8 cellular contexts compared by ENCODE assay signal in the genomic region with DNA sequence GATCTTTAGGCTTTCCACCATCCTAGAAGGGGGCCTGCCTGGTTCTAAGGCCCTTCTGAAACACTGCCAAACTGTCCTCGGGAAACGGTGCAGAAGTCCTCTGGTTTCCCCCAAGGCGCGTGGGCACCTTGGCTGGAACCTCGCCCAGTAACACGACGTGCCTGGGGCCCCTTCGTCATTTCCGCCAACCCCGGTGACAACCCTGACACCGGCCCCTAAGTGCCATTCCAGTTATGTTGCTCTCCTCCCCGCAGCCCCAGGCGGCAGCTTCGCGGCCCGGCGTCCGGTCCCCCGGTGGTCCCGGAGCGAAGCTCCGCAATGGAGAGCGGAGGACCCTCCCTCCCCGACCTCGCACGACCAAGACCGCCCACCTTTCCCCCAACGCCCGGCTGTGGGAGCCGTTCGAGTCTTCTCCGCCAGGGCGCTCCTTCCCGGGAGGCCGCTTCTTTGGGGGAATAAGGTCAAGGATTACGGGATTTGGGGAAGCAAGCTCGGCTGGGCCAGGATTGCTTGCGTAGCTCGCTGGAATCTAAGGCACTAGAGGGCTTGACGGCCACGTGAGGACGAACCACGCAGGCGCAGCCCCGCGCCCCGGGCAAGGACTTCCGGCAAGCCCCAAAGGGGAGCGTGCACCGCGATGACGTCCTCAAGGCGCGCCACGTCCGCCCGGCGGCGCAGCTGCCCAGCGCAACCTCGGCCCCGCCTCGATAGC. TPM values are rescaled to one million over a fixed set of nuclear protein-coding genes. Genes with fewer than 3 reads are reported as not detected.
DNase-seq lines count a peak whose midpoint lies in the region; TF ChIP-seq lines count a peak whose summit lies in the region.

No MANE protein-coding gene starts in this region.

- H3K4me2 ChIP-seq in MM.1S (ENCODE audit: low read depth, low read length) (peak overlapping the region; percentile 87), neural progenitor cell (peak overlapping the region; percentile 94)

- in situ Hi-C loops in G401 (cut with HindIII; ENCODE audit: low sequenced_read_pairs) (no loop called here), HAP-1 (cut with MboI; ENCODE audit: low sequenced_read_pairs) (no loop called here)

- H3K36me3 Mint-ChIP-seq in neural progenitor cell = peaks cover 5% of the 10 kb centered on the region

- H3K9ac ChIP-seq in MM.1S (ENCODE audit: low read length) = peak overlapping the region; percentile 100
- H3K9ac ChIP-seq in neural progenitor cell = peak overlapping the region; percentile 54
- peak overlapping the region; percentile 96 to 97 for H3K9ac ChIP-seq in stomach smooth muscle (ENCODE audit: low read length in 2 of 2)

- H3K27me3 ChIP-seq in HAP-1 (ENCODE audit: low read depth) (no peaks in the 10 kb centered on the region), MM.1S (replicated peaks; ENCODE audit: insufficient read depth, low read length) (no peaks in the 10 kb centered on the region), neural progenitor cell (no peaks in the 10 kb centered on the region), stomach smooth muscle (ENCODE audit: control insufficient read depth in 1 of 2, insufficient read depth in 2 of 2, low read length in 2 of 2) (no peaks in the 10 kb centered on the region)

- TF ChIP-seq CTCF in MM.1S (IDR thresholded peaks at IDR 0.05; ENCODE audit: low read length) (no peak), neural progenitor cell (IDR thresholded peaks at IDR 0.05) (peak; percentile 17)

- no peaks in the 10 kb centered on the region for H3K9me2 ChIP-seq in MM.1S (replicated peaks; ENCODE audit: insufficient read depth, low read length)

- H3K27ac Mint-ChIP-seq in neural progenitor cell = no peak overlapping the region

- H3K27ac ChIP-seq in MM.1S (ENCODE audit: low read length) = peak overlapping the region; percentile 98
- H3K27ac ChIP-seq in neural progenitor cell = peak overlapping the region; percentile 93
- peak overlapping the region; percentile 98 for H3K27ac ChIP-seq in stomach smooth muscle (ENCODE audit: low read length)

- H3F3A ChIP-seq in MM.1S (ENCODE audit: insufficient read depth, low read length) = 0 out of 2 replicates have a peak, but pooled peaks cover 3% of the 10 kb centered on the region
- H3F3A ChIP-seq in neural progenitor cell (ENCODE audit: low read depth) = peaks cover 12% of the 10 kb centered on the region

- no peaks in the 10 kb centered on the region for H3K9me3 Mint-ChIP-seq in neural progenitor cell

- DNase-seq in G401 (ENCODE audit: low spot score) (peak; percentile 94), HAP-1 (ENCODE audit: low spot score in 2 of 2) (peak; percentile 92 to 98), MM.1S (peak; percentile 98), SHP77 treated with DMSO at 0.1 percent for 48 hours (lab: John Stamatoyannopoulos, UW) (peak; percentile 54), foreskin melanocyte (peak; percentile 94), neural progenitor cell (ENCODE audit: low spot score) (peak; percentile 99)
- peak; percentile 95 for DNase-seq in activated gamma-delta T cell treated with anti-CD3 and anti-CD28 coated beads, Interleukin-2, amount 50 U/mL, for 16 hours (ENCODE audit: low read depth)

- H3K4me3 ChIP-seq in HAP-1 (peak overlapping the region; percentile 82), MM.1S (ENCODE audit: low read length) (peak overlapping the region; percentile 94), neural progenitor cell (peak overlapping the region; percentile 82), stomach smooth muscle (ENCODE audit: low read length in 2 of 2) (peak overlapping the region; percentile 90 to 95)

- H3K4me1 Mint-ChIP-seq in neural progenitor cell = peaks cover 14% of the 10 kb centered on the region

- H3K9me3 ChIP-seq in HAP-1 (no peaks in the 10 kb centered on the region), MM.1S (replicated peaks; ENCODE audit: insufficient read depth, low read length) (no peaks in the 10 kb centered on the region), neural progenitor cell (ENCODE audit: low read depth) (no peaks in the 10 kb centered on the region), stomach smooth muscle (ENCODE audit: control insufficient read depth in 2 of 2, low read length in 2 of 2) (no peaks in the 10 kb centered on the region)

- H3K4me1 ChIP-seq in HAP-1 = no peaks in the 10 kb centered on the region; the same call in 1 of the 2 replicates
- H3K4me1 ChIP-seq in MM.1S (ENCODE audit: low read length) = no peaks in the 10 kb centered on the region
- H3K4me1 ChIP-seq in neural progenitor cell = peaks cover 6% of the 10 kb centered on the region
- peaks cover 44% of the 10 kb centered on the region for H3K4me1 ChIP-seq in stomach smooth muscle (ENCODE audit: control insufficient read depth, insufficient read depth, low read length)

- H2AFZ ChIP-seq in MM.1S (ENCODE audit: low read length) = peak overlapping the region; percentile 86
- peak overlapping the region; percentile 89 for H2AFZ ChIP-seq in neural progenitor cell (replicated peaks)

- H3K27me3 Mint-ChIP-seq in neural progenitor cell (ENCODE audit: insufficient read depth, low read depth) = no peaks in the 10 kb centered on the region

- H3K79me2 ChIP-seq in MM.1S (ENCODE audit: low read length) (peaks cover 45% of the 10 kb centered on the region), neural progenitor cell (ENCODE audit: low read depth) (peaks cover 28% of the 10 kb centered on the region)

- H3K36me3 ChIP-seq in HAP-1 (replicated peaks) = peaks cover 16% of the 10 kb centered on the region
- no peaks in the 10 kb centered on the region for H3K36me3 ChIP-seq in MM.1S (replicated peaks; ENCODE audit: insufficient read depth, low read length)
- no peaks in the 10 kb centered on the region for H3K36me3 ChIP-seq in neural progenitor cell
- H3K36me3 ChIP-seq in stomach smooth muscle (ENCODE audit: control insufficient read depth in 2 of 2, insufficient read depth in 2 of 2, low read length in 2 of 2) = peaks cover 5 to 10% of the 10 kb centered on the region in 2 donors

- peak overlapping the region; percentile 97 for H3K4me3 Mint-ChIP-seq in neural progenitor cell

- no peaks in the 10 kb centered on the region for H4K20me1 ChIP-seq in MM.1S (ENCODE audit: insufficient read depth, low read length)
- H4K20me1 ChIP-seq in neural progenitor cell (ENCODE audit: low read depth) = peaks cover 19% of the 10 kb centered on the region

RNA-seq across cellular contexts. Expression of gene RNH1, which starts 0.6 kb away (rescaled TPM):
- total RNA-seq in G401 (2014; rRNA removed; shearing (Covaris generic)) = 164 and 168 TPM in 2 replicates
- 10.5 and 44.8 TPM in 2 replicates for total RNA-seq in neural progenitor cell (ENCODE audit: low replicate concordance)

RNA-seq across cellular contexts. Expression of gene HRAS, which starts 29.0 kb away (rescaled TPM):
- 51.7 and 60.1 TPM in 2 replicates for total RNA-seq in G401 (2014; rRNA removed; shearing (Covaris generic))
- total RNA-seq in neural progenitor cell (ENCODE audit: low replicate concordance) = 21.2 and 32.3 TPM in 2 replicates

RNA-seq across cellular contexts. Expression of gene LRRC56, which starts 30.9 kb away (rescaled TPM):
- total RNA-seq in G401 (2014; rRNA removed; shearing (Covaris generic)) = 0.03 and 1.0 TPM in 2 replicates
- total RNA-seq in neural progenitor cell (ENCODE audit: low replicate concordance) = 0.45 and 1.4 TPM in 2 replicates

RNA-seq across cellular contexts. Expression of gene LMNTD2, which starts 54.1 kb away (rescaled TPM):
- 2.0 and 2.1 TPM in 2 replicates for total RNA-seq in G401 (2014; rRNA removed; shearing (Covaris generic))
- total RNA-seq in neural progenitor cell (ENCODE audit: low replicate concordance) = 1.1 and 2.5 TPM in 2 replicates

RNA-seq across cellular contexts. Expression of gene RASSF7, which starts 54.4 kb away (rescaled TPM):
- total RNA-seq in G401 (2014; rRNA removed; shearing (Covaris generic)) = 43.1 and 107 TPM in 2 replicates
- total RNA-seq in neural progenitor cell (ENCODE audit: low replicate concordance) = 12.8 and 48.3 TPM in 2 replicates

Comparison
In these comparisons a context has a peak if more than half of its experiments do, and no peak if none do; other contexts are left out.
1. Peak in every context shown above with its lines: DNase-seq, H3K4me3 ChIP-seq and H3K27ac ChIP-seq.